ENCODE assay signal across 11 cellular contexts in the genomic region with DNA sequence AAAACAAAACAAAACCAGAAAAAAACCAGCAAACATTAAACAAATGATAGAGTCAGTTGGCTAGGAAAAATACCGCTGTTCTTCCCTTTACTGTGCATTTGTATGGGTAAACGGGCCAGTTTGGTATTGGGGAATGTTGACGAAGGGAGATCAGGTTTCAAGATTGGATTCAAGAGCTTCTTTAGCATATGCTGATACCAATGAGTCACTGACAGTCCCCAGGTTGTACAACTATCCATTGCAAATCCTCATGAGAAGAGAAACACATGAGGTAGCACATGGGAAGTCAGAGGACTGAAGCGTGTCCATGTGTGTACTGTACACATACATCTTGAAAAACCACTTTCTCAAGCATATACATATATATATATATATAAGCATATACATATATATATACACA. TPM values are rescaled to one million over a fixed set of nuclear protein-coding genes. Genes with fewer than 3 reads are reported as not detected.
DNase-seq lines count a peak whose midpoint lies in the region; ATAC-seq and TF ChIP-seq lines count a peak whose summit lies in the region.
"Had no signal": no experiment of that assay in that cellular context is flagged by ENCODE, and none has a peak within 500 bp of the region (broad histone marks: within the 10 kb centered on the region; RNA-seq: fewer than 3 reads in every experiment).

No MANE protein-coding gene starts in this region.

- H3K36me3 ChIP-seq in CD8-positive, alpha-beta memory T cell (ENCODE audit: insufficient read depth, low read length), result no peaks in the 10 kb centered on the region
- no peaks in the 10 kb centered on the region for H3K36me3 ChIP-seq in HUES48 (ENCODE audit: control insufficient read depth, insufficient read depth, low read length)
- H3K36me3 ChIP-seq in heart left ventricle, result peaks cover 0 to 21% (median 0%) of the 10 kb centered on the region in 9 donors

- 81 to 91% (median 86%) methylated on average over 4 of the region's 4 CpGs for WGBS in heart left ventricle, 4 donors

- TF ChIP-seq POLR2A in heart left ventricle (IDR thresholded peaks at IDR 0.05), result no peak

- CTCF ChIA-PET in CD8-positive, alpha-beta memory T cell (lab: Charles Lee), result interaction anchor here (0.8 to 3.3 kb wide), 2 partner anchors 9 to 28 kb away, joined by 4 to 15 read pairs; no protein-coding TSS in a partner anchor
- CTCF ChIA-PET in RWPE1 (lab: Yijun Ruan, JAX), result no interaction called here

- H3K27me3 ChIP-seq in CD8-positive, alpha-beta memory T cell (ENCODE audit: insufficient read depth, low read length, poor library complexity, severe bottlenecking), result no peaks in the 10 kb centered on the region
- H3K27me3 ChIP-seq in HUES48 (ENCODE audit: control insufficient read depth, insufficient read depth, low read length) (no peaks in the 10 kb centered on the region), heart left ventricle (no peaks in the 10 kb centered on the region)
- H3K27me3 ChIP-seq: dorsolateral prefrontal cortex had no signal

- TF ChIP-seq CTCF in RWPE1 (conservative IDR thresholded peaks at IDR 0.05; ENCODE audit: low read depth), result no peak
- no peak for TF ChIP-seq CTCF in glutamatergic neuron (IDR thresholded peaks at IDR 0.05; ENCODE audit: partially characterized antibody, unreplicated experiment)
- TF ChIP-seq CTCF in heart left ventricle (IDR thresholded peaks at IDR 0.05), result no peak

- POLR2A ChIA-PET in CD8-positive, alpha-beta memory T cell (lab: Charles Lee), result no interaction called here
- POLR2A ChIA-PET in RWPE1 (lab: Yijun Ruan, JAX; ENCODE audit: low non-redundant PET), result no interaction called here

- peak overlapping the region in 1 of 7 donors; percentile 53 for H3K4me3 Mint-ChIP-seq in CD8-positive, alpha-beta memory T cell
- H3K4me3 Mint-ChIP-seq in glutamatergic neuron (ENCODE audit: unreplicated experiment), result no peak overlapping the region
- H3K4me3 Mint-ChIP-seq: activated CD4-positive, alpha-beta T cell treated with anti-CD3 and anti-CD28 coated beads, Interleukin-2, amount 10 ng/mL, durations not matched to agents 7 days and 5 days had no signal

- peaks cover 31% of the 10 kb centered on the region for H3K4me1 ChIP-seq in CD8-positive, alpha-beta memory T cell (ENCODE audit: insufficient read depth, low read length)
- peaks cover 22% of the 10 kb centered on the region for H3K4me1 ChIP-seq in HUES48 (ENCODE audit: control insufficient read depth, insufficient read depth, low read length)
- peaks cover 0 to 10% (median 0%) of the 10 kb centered on the region in 12 donors for H3K4me1 ChIP-seq in heart left ventricle

- peak overlapping the region in 6 of 8 donors; percentile 3 to 73 (median 42) for H3K27ac Mint-ChIP-seq in CD8-positive, alpha-beta memory T cell
- H3K27ac Mint-ChIP-seq in glutamatergic neuron (ENCODE audit: unreplicated experiment), result peak overlapping the region; percentile 19
- H3K27ac Mint-ChIP-seq: activated CD4-positive, alpha-beta T cell treated with anti-CD3 and anti-CD28 coated beads, Interleukin-2, amount 10 ng/mL, durations not matched to agents 7 days and 5 days had no signal

- peaks cover 79 to 98% (median 91%) of the 10 kb centered on the region in 3 donors for H3K4me1 Mint-ChIP-seq in CD8-positive, alpha-beta memory T cell
- H3K4me1 Mint-ChIP-seq in glutamatergic neuron (ENCODE audit: low read depth, unreplicated experiment), result peaks cover 11% of the 10 kb centered on the region

- H3K27me3 Mint-ChIP-seq in CD8-positive, alpha-beta memory T cell, result peaks cover 0 to 2% of the 10 kb centered on the region in 2 donors
- peaks cover 3% of the 10 kb centered on the region for H3K27me3 Mint-ChIP-seq in glutamatergic neuron (ENCODE audit: unreplicated experiment)
- H3K27me3 Mint-ChIP-seq: activated CD4-positive, alpha-beta T cell treated with anti-CD3 and anti-CD28 coated beads, Interleukin-2, amount 10 ng/mL, durations not matched to agents 7 days and 5 days had no signal

- intact Hi-C loops in heart left ventricle (cut with DNase I), result no loop called here

- H3K36me3 Mint-ChIP-seq in CD8-positive, alpha-beta memory T cell, result peaks cover 2 to 22% (median 15%) of the 10 kb centered on the region in 3 donors
- H3K36me3 Mint-ChIP-seq in glutamatergic neuron (ENCODE audit: unreplicated experiment), result no peaks in the 10 kb centered on the region

- no peak overlapping the region for H3K4me3 ChIP-seq in CD8-positive, alpha-beta memory T cell (ENCODE audit: low read length)
- H3K4me3 ChIP-seq in HUES48 (ENCODE audit: low read depth, low read length), result no peak overlapping the region; the same call in 1 of the 2 replicates
- no peak overlapping the region for H3K4me3 ChIP-seq in heart left ventricle
- H3K4me3 ChIP-seq: dorsolateral prefrontal cortex had no signal

- no peaks in the 10 kb centered on the region for H3K9me3 Mint-ChIP-seq in CD8-positive, alpha-beta memory T cell
- H3K9me3 Mint-ChIP-seq in glutamatergic neuron (ENCODE audit: unreplicated experiment), result no peaks in the 10 kb centered on the region

- no peak for ATAC-seq in left lobe of liver
- no peak for ATAC-seq in GM18520 (IDR thresholded peaks at IDR 0.05; ENCODE audit: unreplicated experiment)
- ATAC-seq in heart left ventricle, result no peak
- ATAC-seq: HCT116 had no signal

- no peak overlapping the region for H3K9ac ChIP-seq in HUES48 (ENCODE audit: low read depth, low read length)

- no peaks in the 10 kb centered on the region for H3K9me3 ChIP-seq in CD8-positive, alpha-beta memory T cell (ENCODE audit: low read length)
- H3K9me3 ChIP-seq in HUES48 (ENCODE audit: control insufficient read depth, insufficient read depth, low read length), result no peaks in the 10 kb centered on the region
- no peaks in the 10 kb centered on the region for H3K9me3 ChIP-seq in heart left ventricle

- DNase-seq in CD8-positive, alpha-beta memory T cell, result no peak
- DNase-seq in RWPE1 (ENCODE audit: low spot score) (peak; percentile 47), glutamatergic neuron (no peak), amniotic stem cell (lab: John Stamatoyannopoulos, UW) (no peak), left lobe of liver (ENCODE audit: low spot score) (no peak), heart left ventricle (no peak)
- DNase-seq: activated CD4-positive, alpha-beta T cell treated with anti-CD3 and anti-CD28 coated beads, Interleukin-2, amount 10 ng/mL, durations not matched to agents 7 days and 5 days; dorsolateral prefrontal cortex had no signal

- H3K27ac ChIP-seq in CD8-positive, alpha-beta memory T cell (ENCODE audit: low read depth, low read length), result no peak overlapping the region
- H3K27ac ChIP-seq in HUES48 (ENCODE audit: low read depth, low read length) (peak overlapping the region; percentile 76), RWPE1 (no peak overlapping the region), heart left ventricle (no peak overlapping the region)
- H3K27ac ChIP-seq: dorsolateral prefrontal cortex had no signal

RNA-seq across cellular contexts. Expression of gene TIGIT, which starts 25.6 kb away (rescaled TPM):
- 100 to 1,000 TPM; 185 TPM for total RNA-seq in CD8-positive, alpha-beta memory T cell
- polyA plus RNA-seq in CD8-positive, alpha-beta memory T cell, result 92.8 TPM
- total RNA-seq in glutamatergic neuron (ENCODE audit: unreplicated experiment) (not detected), left lobe of liver (0.10 TPM), heart left ventricle (1 to 10 TPM in 1 of 9 donors, under 1 TPM in 2, not detected in 6; 0.10 to 3.8 (median 0.77) TPM)
- polyA plus RNA-seq in heart left ventricle, result under 1 TPM in 1 of 2 donors, not detected in 1; 0.04 TPM

Comparison
In these comparisons a context has a peak if more than half of its experiments do, and no peak if none do; other contexts are left out.
1. RNA of gene TIGIT, which starts 25.6 kb away (total RNA-seq): 185 TPM in CD8-positive, alpha-beta memory T cell; 0.10 TPM in left lobe of liver (single experiment), 0.10 to 3.8 TPM in heart left ventricle and not detected in glutamatergic neuron (single experiment); every median in the first group is over 10 times any median in the second.